In genomic region chr1:230144010-230144614, GRCh38 we compare ENCODE assay signal across 15 cellular contexts.
DNase-seq lines count a peak whose midpoint lies in the region; ATAC-seq and TF ChIP-seq lines count a peak whose summit lies in the region.
"Had no signal": no experiment of that assay in that cellular context is flagged by ENCODE, and none has a peak within 500 bp of the region (broad histone marks: within the 10 kb centered on the region; RNA-seq: fewer than 3 reads in every experiment).

No MANE protein-coding gene starts in this region.

- CTCF ChIA-PET in T-cell (lab: Charles Lee): interaction anchor here in 1 of 2 donors (1.0 kb wide), 1 partner anchor 23 kb away, joined by 4 read pairs; no protein-coding TSS in a partner anchor

- no peaks in the 10 kb centered on the region for H3K36me3 ChIP-seq in cardiac muscle cell
- H3K36me3 ChIP-seq in right atrium auricular region: no peaks in the 10 kb centered on the region
- no peaks in the 10 kb centered on the region for H3K36me3 ChIP-seq in left lung
- H3K36me3 ChIP-seq in upper lobe of right lung: no peaks in the 10 kb centered on the region

- H3K4me1 ChIP-seq in cardiac muscle cell (ENCODE audit: low read depth) (peaks cover 69% of the 10 kb centered on the region), right atrium auricular region (peaks cover 0 to 83% of the 10 kb centered on the region in 2 donors), left lung (peaks cover 7 to 67% of the 10 kb centered on the region in 2 donors), upper lobe of right lung (peaks cover 9% of the 10 kb centered on the region)

- H3K27ac ChIP-seq in cardiac muscle cell: peak overlapping the region; percentile 79
- no peak overlapping the region for H3K27ac ChIP-seq in right atrium auricular region
- H3K27ac ChIP-seq in left lung: no peak overlapping the region
- no peak overlapping the region for H3K27ac ChIP-seq in upper lobe of right lung

- H3K9me3 Mint-ChIP-seq in T-cell: no peaks in the 10 kb centered on the region
- H3K9me3 Mint-ChIP-seq: activated T-helper 17 cell treated with anti-CD3 and anti-CD28 coated beads, Interleukin-2, amount 50 U/mL, for 72 hours had no signal

- H3K9me3 ChIP-seq in cardiac muscle cell (ENCODE audit: low read depth): no peaks in the 10 kb centered on the region
- H3K9me3 ChIP-seq in right atrium auricular region: no peaks in the 10 kb centered on the region
- no peaks in the 10 kb centered on the region for H3K9me3 ChIP-seq in left lung
- no peaks in the 10 kb centered on the region for H3K9me3 ChIP-seq in upper lobe of right lung
- H3K9me3 ChIP-seq: mucosa of descending colon had no signal

- TF ChIP-seq CTCF in cardiac muscle cell (IDR thresholded peaks at IDR 0.05; ENCODE audit: low read depth, low read length): no peak
- TF ChIP-seq CTCF in right atrium auricular region (IDR thresholded peaks at IDR 0.05): no peak
- TF ChIP-seq CTCF in left lung (IDR thresholded peaks at IDR 0.05): no peak
- no peak for TF ChIP-seq CTCF in upper lobe of right lung (IDR thresholded peaks at IDR 0.05)

- no peak for DNase-seq in cardiac muscle cell (ENCODE audit: low read depth in 1 of 2, low spot score in 1 of 2)
- no peak for DNase-seq in right atrium auricular region (ENCODE audit: low spot score)
- DNase-seq in NCI-H748 (lab: John Stamatoyannopoulos, UW; ENCODE audit: unreplicated experiment): peak; percentile 91
- DNase-seq in left lung: no peak
- no peak for DNase-seq in upper lobe of right lung
- no peak for DNase-seq in T-cell
- DNase-seq in NCI-H82 (lab: John Stamatoyannopoulos, UW): no peak
- no peak for DNase-seq in SW480 (ENCODE audit: low spot score)
- DNase-seq: activated CD4-positive, CD25-positive, alpha-beta regulatory T cell; effector CD8-positive, alpha-beta T cell; kidney glomerular epithelial cell; mucosa of descending colon; MV-4-11; SHP77 had no signal

- H3K4me3 Mint-ChIP-seq in T-cell: no peak overlapping the region
- H3K4me3 Mint-ChIP-seq: activated T-helper 17 cell treated with anti-CD3 and anti-CD28 coated beads, Interleukin-2, amount 50 U/mL, for 72 hours had no signal

- H3K4me3 ChIP-seq in cardiac muscle cell: no peak overlapping the region
- H3K4me3 ChIP-seq in right atrium auricular region: no peak overlapping the region
- H3K4me3 ChIP-seq in left lung: no peak overlapping the region
- no peak overlapping the region for H3K4me3 ChIP-seq in upper lobe of right lung
- H3K4me3 ChIP-seq: mucosa of descending colon had no signal

- intact Hi-C loops in left lung (cut with DNase I) (no loop called here), upper lobe of right lung (cut with DNase I) (no loop called here)

- no peaks in the 10 kb centered on the region for H3K27me3 Mint-ChIP-seq in T-cell
- H3K27me3 Mint-ChIP-seq: activated T-helper 17 cell treated with anti-CD3 and anti-CD28 coated beads, Interleukin-2, amount 50 U/mL, for 72 hours had no signal

- no peak overlapping the region for H3K27ac Mint-ChIP-seq in T-cell
- H3K27ac Mint-ChIP-seq: activated T-helper 17 cell treated with anti-CD3 and anti-CD28 coated beads, Interleukin-2, amount 50 U/mL, for 72 hours had no signal

- H3K4me1 Mint-ChIP-seq in T-cell: peaks cover 61 to 70% (median 65%) of the 10 kb centered on the region in 3 donors

- ATAC-seq in left lung (peak; percentile 71), upper lobe of right lung (peak; percentile 62), T-cell (replicated peaks in 1 of 4) (no peak)
- ATAC-seq: activated T-helper 17 cell treated with anti-CD3 and anti-CD28 coated beads, Interleukin-2, amount 50 U/mL, for 72 hours; mucosa of descending colon had no signal

- peaks cover 3% of the 10 kb centered on the region for H3K36me3 Mint-ChIP-seq in T-cell

- no peaks in the 10 kb centered on the region for H3K27me3 ChIP-seq in cardiac muscle cell
- H3K27me3 ChIP-seq in right atrium auricular region: no peaks in the 10 kb centered on the region
- no peaks in the 10 kb centered on the region for H3K27me3 ChIP-seq in left lung
- H3K27me3 ChIP-seq in upper lobe of right lung: no peaks in the 10 kb centered on the region

- POLR2A ChIA-PET in T-cell (lab: Charles Lee): no interaction called here

Comparison
In these comparisons a context has a peak if more than half of its experiments do, and no peak if none do; other contexts are left out.
1. ATAC-seq: peak in left lung (single experiment) and upper lobe of right lung (single experiment); none in T-cell (0 of 4).